Comparison of ENCODE assay signal across 6 cellular contexts in the genomic region with DNA sequence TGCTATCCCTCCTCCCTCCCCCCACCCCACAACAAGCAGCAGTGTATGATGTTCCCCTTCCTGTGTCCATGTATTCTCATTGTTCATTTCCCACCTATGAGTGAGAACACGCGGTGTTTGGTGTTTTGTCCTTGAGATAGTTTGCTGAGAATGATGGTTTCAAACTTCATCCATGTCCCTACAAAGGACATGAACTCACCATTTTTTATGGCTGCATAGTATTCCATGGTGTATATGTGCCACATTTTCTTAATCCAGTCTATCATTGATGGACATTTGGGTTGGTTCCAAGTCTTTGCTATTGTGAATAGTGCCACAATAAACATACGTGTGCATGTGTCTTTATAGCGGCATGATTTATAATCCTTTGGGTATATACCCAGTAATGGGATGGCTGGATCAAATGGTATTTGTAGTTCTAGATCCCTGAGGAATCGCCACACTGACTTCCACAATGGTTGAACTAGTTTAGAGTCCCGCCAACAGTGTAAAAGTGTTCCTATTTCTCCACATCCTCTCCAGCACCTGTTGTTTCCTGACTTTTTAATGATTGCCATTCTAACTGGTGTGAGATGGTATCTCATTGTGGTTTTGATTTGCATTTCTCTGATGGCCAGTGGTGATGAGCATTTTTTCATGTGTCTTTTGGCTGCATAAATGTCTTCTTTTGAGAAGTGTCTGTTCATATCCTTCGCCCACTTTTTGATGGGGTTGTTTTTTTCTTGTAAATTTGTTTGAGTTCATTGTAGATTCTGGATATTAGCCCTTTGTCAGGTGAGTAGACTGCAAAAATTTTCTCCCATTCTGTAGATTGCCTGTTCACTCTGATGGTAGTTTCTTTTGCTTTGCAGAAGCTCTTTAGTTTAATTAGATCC. TPM values are rescaled to one million over a fixed set of nuclear protein-coding genes. Genes with fewer than 3 reads are reported as not detected.
A peak's percentile ranks its signal among the peaks of the same experiment; 100 is the strongest.
DNase-seq lines count a peak whose midpoint lies in the region; ATAC-seq and TF ChIP-seq lines count a peak whose summit lies in the region.
"Not testable (repeated sequence)": the region's sequence is repeated elsewhere in the genome, so short reads cannot be mapped to it uniquely, and the experiment has no call there.
"Had no signal": no experiment of that assay in that cellular context is flagged by ENCODE, and none has a peak within 500 bp of the region (broad histone marks: within the 10 kb centered on the region; RNA-seq: fewer than 3 reads in every experiment).

No MANE protein-coding gene starts in this region.

- not testable (repeated sequence) for H3K27me3 ChIP-seq in A673 (replicated peaks; ENCODE audit: insufficient read depth, low read depth, low read length, poor library complexity); IMR-90 (ENCODE audit: control insufficient read depth, insufficient read depth, low read length)

- not testable (repeated sequence) for ATAC-seq in IMR-90 (ENCODE audit: low read depth)

- TF ChIP-seq RAD21 in IMR-90 (IDR thresholded peaks at IDR 0.05; ENCODE audit: low read length) = not testable (repeated sequence)

- not testable (repeated sequence) for H3K4ac ChIP-seq in IMR-90 (ENCODE audit: low read depth, low read length)

- H4K91ac ChIP-seq in IMR-90 (ENCODE audit: insufficient read depth, low read depth, low read length) = not testable (repeated sequence)

- peaks cover 71% of the 10 kb centered on the region for H4K20me1 ChIP-seq in IMR-90 (ENCODE audit: insufficient read depth, low read length)

- H3K9me3 ChIP-seq in A673 (ENCODE audit: low read depth, low read length, poor library complexity, severe bottlenecking); IMR-90 (ENCODE audit: control insufficient read depth, insufficient read depth, low read length): not testable (repeated sequence)

- not testable (repeated sequence) for H3K23ac ChIP-seq in IMR-90 (ENCODE audit: low read depth, low read length)

- POLR2A ChIA-PET in A673 (lab: Charles Lee; ENCODE audit: low non-redundant PET); IMR-90 (lab: Charles Lee; ENCODE audit: unreplicated experiment); MCF 10A (lab: Yijun Ruan, JAX): not testable (repeated sequence)

- not testable (repeated sequence) for H2BK15ac ChIP-seq in IMR-90 (ENCODE audit: low read depth, low read length)

- not testable (repeated sequence) for H2BK20ac ChIP-seq in IMR-90 (ENCODE audit: low read depth, low read length)

- not testable (repeated sequence) for H3K4me1 Mint-ChIP-seq in MCF 10A (ENCODE audit: insufficient read depth, unreplicated experiment)
- H3K4me1 Mint-ChIP-seq in endothelial cell (ENCODE audit: unreplicated experiment) = peaks cover 17% of the 10 kb centered on the region
- peaks cover 11% of the 10 kb centered on the region for H3K4me1 Mint-ChIP-seq in stimulated activated naive CD8-positive, alpha-beta T cell treated with anti-CD3 and anti-CD28 coated beads, Interleukin-15, Interleukin-2, amounts not matched to agents 100 ng/mL and 50 ng/mL, for 24 hours (ENCODE audit: low read depth)

- H3K14ac ChIP-seq in IMR-90 (replicated peaks; ENCODE audit: low read depth, low read length) = not testable (repeated sequence)

- TF ChIP-seq CTCF in A673 (conservative IDR thresholded peaks at IDR 0.05; ENCODE audit: low read depth, low read length); IMR-90 (conservative IDR thresholded peaks at IDR 0.05; ENCODE audit: low read depth, low read length); MCF 10A (IDR thresholded peaks at IDR 0.05; ENCODE audit: unreplicated experiment); endothelial cell (IDR thresholded peaks at IDR 0.05; ENCODE audit: unreplicated experiment): not testable (repeated sequence)

- H3K4me1 ChIP-seq in A673 (ENCODE audit: insufficient read depth, low read length, poor library complexity, severe bottlenecking); IMR-90 (ENCODE audit: control insufficient read depth, insufficient read depth, low read length): not testable (repeated sequence)

- not testable (repeated sequence) for H3K4me3 Mint-ChIP-seq in MCF 10A (ENCODE audit: unreplicated experiment); stimulated activated naive CD8-positive, alpha-beta T cell treated with anti-CD3 and anti-CD28 coated beads, Interleukin-15, Interleukin-2, amounts not matched to agents 100 ng/mL and 50 ng/mL, for 24 hours
- peak overlapping the region; percentile 29 for H3K4me3 Mint-ChIP-seq in endothelial cell (ENCODE audit: unreplicated experiment)

- not testable (repeated sequence) for H3K4me3 ChIP-seq in A673 (ENCODE audit: low read depth, low read length, poor library complexity, severe bottlenecking); IMR-90 (ENCODE audit: insufficient read depth, low read depth, low read length)

- not testable (repeated sequence) for H2BK5ac ChIP-seq in IMR-90 (ENCODE audit: low read depth, low read length, poor library complexity, severe bottlenecking)

- H3K9me1 ChIP-seq in IMR-90 (ENCODE audit: insufficient read depth, low read length) = peaks cover 11% of the 10 kb centered on the region

- intact Hi-C loops in A673 (cut with micrococcal nuclease; ENCODE audit: unreplicated experiment); IMR-90 (cut with micrococcal nuclease); MCF 10A (cut with micrococcal nuclease): not testable (repeated sequence)

- not testable (repeated sequence) for H3K56ac ChIP-seq in IMR-90 (ENCODE audit: extremely low read depth, insufficient read depth, low read length)

- not testable (repeated sequence) for H3K27ac ChIP-seq in A673 (ENCODE audit: low read depth, low read length, poor library complexity, severe bottlenecking); IMR-90 (ENCODE audit: insufficient read depth, low read length)

- H3K36me3 Mint-ChIP-seq in MCF 10A (ENCODE audit: insufficient read depth, unreplicated experiment) (peaks cover 45% of the 10 kb centered on the region), endothelial cell (ENCODE audit: low read depth, unreplicated experiment) (peaks cover 11% of the 10 kb centered on the region)
- H3K36me3 Mint-ChIP-seq in stimulated activated naive CD8-positive, alpha-beta T cell treated with anti-CD3 and anti-CD28 coated beads, Interleukin-15, Interleukin-2, amounts not matched to agents 100 ng/mL and 50 ng/mL, for 24 hours (ENCODE audit: low read depth) = peaks cover 36% of the 10 kb centered on the region

- TF ChIP-seq POLR2A in IMR-90 (IDR thresholded peaks at IDR 0.05; ENCODE audit: low read depth, low read length) = not testable (repeated sequence)

- not testable (repeated sequence) for H3K27me3 Mint-ChIP-seq in MCF 10A (ENCODE audit: insufficient read depth, unreplicated experiment); endothelial cell (ENCODE audit: unreplicated experiment); stimulated activated naive CD8-positive, alpha-beta T cell treated with anti-CD3 and anti-CD28 coated beads, Interleukin-15, Interleukin-2, amounts not matched to agents 100 ng/mL and 50 ng/mL, for 24 hours

- BruUV-seq in A673 (replicated peaks; lab: Mats Ljungman, UMichigan) (TSS peak; percentile 12), IMR-90 (replicated peaks; lab: Mats Ljungman, UMichigan) (TSS peak; percentile 17), MCF 10A (replicated peaks; lab: Mats Ljungman, UMichigan) (TSS peak; percentile 6)

- DNase-seq in A673 (ENCODE audit: low spot score); IMR-90; MCF 10A (ENCODE audit: unreplicated experiment); endothelial cell (ENCODE audit: low spot score): not testable (repeated sequence)

- H2AK9ac ChIP-seq in IMR-90 (replicated peaks; ENCODE audit: low read depth, low read length, poor library complexity) = not testable (repeated sequence)

- H3K27ac Mint-ChIP-seq in MCF 10A (ENCODE audit: low read depth, unreplicated experiment); endothelial cell (ENCODE audit: unreplicated experiment): not testable (repeated sequence)
- peak overlapping the region; percentile 41 for H3K27ac Mint-ChIP-seq in stimulated activated naive CD8-positive, alpha-beta T cell treated with anti-CD3 and anti-CD28 coated beads, Interleukin-15, Interleukin-2, amounts not matched to agents 100 ng/mL and 50 ng/mL, for 24 hours

- H2AFZ ChIP-seq in IMR-90 (replicated peaks; ENCODE audit: low read length, poor library complexity) = not testable (repeated sequence)

- not testable (repeated sequence) for H3K36me3 ChIP-seq in A673 (ENCODE audit: insufficient read depth, low read length, poor library complexity, severe bottlenecking)
- peaks cover 12% of the 10 kb centered on the region for H3K36me3 ChIP-seq in IMR-90 (ENCODE audit: control insufficient read depth, insufficient read depth, low read length)

- not testable (repeated sequence) for H3K18ac ChIP-seq in IMR-90 (ENCODE audit: low read depth, low read length)

- not testable (repeated sequence) for H3K9me3 Mint-ChIP-seq in MCF 10A (ENCODE audit: unreplicated experiment); endothelial cell (ENCODE audit: unreplicated experiment); stimulated activated naive CD8-positive, alpha-beta T cell treated with anti-CD3 and anti-CD28 coated beads, Interleukin-15, Interleukin-2, amounts not matched to agents 100 ng/mL and 50 ng/mL, for 24 hours

- CTCF ChIA-PET in A673 (lab: Charles Lee); IMR-90 (lab: Yijun Ruan, JAX); MCF 10A (lab: Yijun Ruan, JAX): not testable (repeated sequence)

- H4K5ac ChIP-seq in IMR-90 (ENCODE audit: low read depth, low read length) = not testable (repeated sequence)

- H3K4me2 ChIP-seq in IMR-90 (ENCODE audit: low read depth, low read length) = not testable (repeated sequence)

- no CpG with 5 or more reads among the region's 7 CpGs for WGBS in IMR-90 (ENCODE audit: extremely low coverage in 2 of 2, insufficient read length in 1 of 2), 2 experiments

- dilution Hi-C loops in IMR-90 (cut with HindIII; ENCODE audit: low sequenced_read_pairs, unreplicated experiment) = not testable (repeated sequence)

- peaks cover 9 to 66% of the 10 kb centered on the region in 2 experiments for H3K79me1 ChIP-seq in IMR-90 (ENCODE audit: low read depth in 1 of 2, low read length in 2 of 2)

- not testable (repeated sequence) for H2AK5ac ChIP-seq in IMR-90 (ENCODE audit: low read depth, low read length)

- in situ Hi-C loops in IMR-90 (cut with MboI; ENCODE audit: low sequenced_read_pairs) = not testable (repeated sequence)

- H2BK120ac ChIP-seq in IMR-90 (ENCODE audit: low read depth, low read length) = not testable (repeated sequence)

- H3K9ac ChIP-seq in IMR-90 (ENCODE audit: low read depth, low read length) = not testable (repeated sequence)

- not testable (repeated sequence) for H4K8ac ChIP-seq in IMR-90 (ENCODE audit: low read depth in 2 of 2, low read length in 2 of 2)

RNA-seq across cellular contexts. Expression of a gene that starts 18.7 kb away (rescaled TPM):
- total RNA-seq in A673 (2021) = 101 and 103 TPM in 2 replicates
- 107 and 117 TPM in 2 replicates for total RNA-seq in IMR-90 (2012; rRNA removed)
- polyA plus RNA-seq in IMR-90 (2012; rRNA removed) = 55.2 and 68.7 TPM in 2 replicates
- 28.4 and 31.5 TPM in 2 replicates for polyA plus RNA-seq in IMR-90 (2012; cell fraction: cytosol; rRNA removed)
- 64.2 and 200 TPM in 2 replicates for polyA plus RNA-seq in IMR-90 (2012; cell fraction: nucleus; rRNA removed; ENCODE audit: low replicate concordance)
- total RNA-seq in MCF 10A (2022) = 70.7 and 97.1 TPM in 2 replicates
- 54.8 TPM for total RNA-seq in endothelial cell (ENCODE audit: unreplicated experiment)

RNA-seq across cellular contexts. Expression of a gene that starts 56.3 kb away (rescaled TPM):
- total RNA-seq in A673 (2021) = 161 and 178 TPM in 2 replicates
- total RNA-seq in IMR-90 (2012; rRNA removed) = 8.1 and 10.3 TPM in 2 replicates
- polyA plus RNA-seq in IMR-90 (2012; rRNA removed) = 74.5 and 85.8 TPM in 2 replicates
- polyA plus RNA-seq in IMR-90 (2012; cell fraction: cytosol; rRNA removed) = 19.5 and 34.3 TPM in 2 replicates
- polyA plus RNA-seq in IMR-90 (2012; cell fraction: nucleus; rRNA removed; ENCODE audit: low replicate concordance) = 380 and 593 TPM in 2 replicates
- total RNA-seq in MCF 10A (2022) = 212 and 215 TPM in 2 replicates
- total RNA-seq in endothelial cell (ENCODE audit: unreplicated experiment) = 103 TPM
- polyA plus RNA-seq: CD14-positive monocyte had no signal
